In the genomic region with DNA sequence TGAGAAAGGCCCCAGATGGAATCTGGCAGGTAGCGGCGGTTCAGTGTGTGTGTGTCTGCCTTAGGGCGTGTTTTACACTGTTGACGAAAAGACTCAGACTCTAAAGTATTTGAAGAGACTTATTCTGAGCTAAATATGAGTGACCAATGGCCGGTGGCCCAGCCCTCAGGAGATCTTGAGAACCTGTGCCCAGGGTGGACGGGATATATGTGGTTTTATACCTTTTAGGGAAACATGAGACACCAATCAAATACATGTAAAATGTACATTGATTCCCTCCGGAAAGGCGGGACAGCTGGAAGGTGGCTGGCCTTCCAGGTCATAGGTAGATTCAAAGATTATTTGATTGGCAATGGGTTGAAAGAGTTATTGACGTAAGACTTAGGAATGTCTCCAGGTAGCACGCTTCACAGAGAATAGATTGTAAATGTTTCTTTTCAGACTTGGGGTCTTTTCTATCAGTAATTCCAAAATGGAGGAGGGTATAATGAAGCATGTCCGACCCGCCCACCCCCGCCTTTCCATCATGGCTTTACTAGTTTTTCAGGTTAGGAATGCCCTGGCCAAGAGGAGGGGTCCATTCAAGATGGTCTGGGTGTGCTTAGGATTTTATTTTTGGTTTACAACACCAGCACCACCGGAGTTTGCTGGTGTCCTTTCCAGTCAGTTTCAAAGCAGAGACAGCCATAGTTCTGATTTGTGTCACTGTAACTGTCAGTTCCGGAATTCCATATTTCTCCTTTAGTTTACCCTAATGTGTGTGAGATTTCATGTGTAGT, we compare ENCODE assay signal across 8 cellular contexts.
DNase-seq lines count a peak whose midpoint lies in the region; ATAC-seq lines count a peak whose summit lies in the region.

No MANE protein-coding gene starts in this region.

- peaks cover 22% of the 10 kb centered on the region for H3K4me1 ChIP-seq in BLaER1
- H3K4me1 ChIP-seq in iPS DF 6.9 (ENCODE audit: control insufficient read depth, insufficient read depth, low read length): no peaks in the 10 kb centered on the region

- peak overlapping the region; percentile 91 for H3K4me2 ChIP-seq in BLaER1

- peaks cover 4% of the 10 kb centered on the region for H3K9me3 Mint-ChIP-seq in activated naive CD8-positive, alpha-beta T cell (ENCODE audit: low read depth)

- H3K36me3 ChIP-seq in BLaER1 (peaks cover 66% of the 10 kb centered on the region), iPS DF 6.9 (ENCODE audit: control insufficient read depth, insufficient read depth, low read length) (peaks cover 2% of the 10 kb centered on the region; the same call in 1 of the 2 replicates)

- WGBS in iPS DF 6.9 (ENCODE audit: insufficient coverage, insufficient read length): no CpG with 5 or more reads among the region's 15 CpGs

- H3K36me3 Mint-ChIP-seq in activated naive CD8-positive, alpha-beta T cell: peaks cover 32% of the 10 kb centered on the region

- peak overlapping the region; percentile 87 for H3K9ac ChIP-seq in BLaER1

- no peaks in the 10 kb centered on the region for H3K27me3 Mint-ChIP-seq in activated naive CD8-positive, alpha-beta T cell

- peak overlapping the region; percentile 98 for H3K27ac Mint-ChIP-seq in activated naive CD8-positive, alpha-beta T cell

- H3K27me3 ChIP-seq in BLaER1 (no peaks in the 10 kb centered on the region), iPS DF 6.9 (ENCODE audit: control insufficient read depth, insufficient read depth, low read length) (no peaks in the 10 kb centered on the region)

- H3K4me3 ChIP-seq in BLaER1 (peak overlapping the region; percentile 85), iPS DF 6.9 (ENCODE audit: low read length) (peak overlapping the region; percentile 60), skin epidermis (peak overlapping the region; percentile 52 to 96 (median 73))

- H3K27ac ChIP-seq in BLaER1 (peak overlapping the region; percentile 86), iPS DF 6.9 (ENCODE audit: low read length) (no peak overlapping the region), skin epidermis (peak overlapping the region in 20 of 21 experiments; percentile 76 to 96 (median 90))

- H3K9me3 ChIP-seq in BLaER1 (peaks cover 60% of the 10 kb centered on the region), iPS DF 6.9 (ENCODE audit: control insufficient read depth, insufficient read depth, low read length) (no peaks in the 10 kb centered on the region)

- no peak for DNase-seq in iPS DF 6.9 (ENCODE audit: low read depth, low spot score)
- no peak for DNase-seq in MV-4-11 (lab: John Stamatoyannopoulos, UW)
- no peak for DNase-seq in stimulated activated CD8-positive, alpha-beta memory T cell treated with anti-CD3 and anti-CD28 coated beads, Interleukin-4, amount 100 ng/mL, for 48 hours

- H4K20me1 ChIP-seq in BLaER1: no peaks in the 10 kb centered on the region

- peak overlapping the region; percentile 95 for H3K4me3 Mint-ChIP-seq in activated naive CD8-positive, alpha-beta T cell

- ATAC-seq in HG02884 (IDR thresholded peaks at IDR 0.05; ENCODE audit: unreplicated experiment) (peak; percentile 16), GM18520 (IDR thresholded peaks at IDR 0.05; ENCODE audit: unreplicated experiment) (no peak)

- H3K4me1 Mint-ChIP-seq in activated naive CD8-positive, alpha-beta T cell (ENCODE audit: low read depth): peaks cover 37% of the 10 kb centered on the region
